Comparison of ENCODE assay signal across 8 cellular contexts in the genomic region with DNA sequence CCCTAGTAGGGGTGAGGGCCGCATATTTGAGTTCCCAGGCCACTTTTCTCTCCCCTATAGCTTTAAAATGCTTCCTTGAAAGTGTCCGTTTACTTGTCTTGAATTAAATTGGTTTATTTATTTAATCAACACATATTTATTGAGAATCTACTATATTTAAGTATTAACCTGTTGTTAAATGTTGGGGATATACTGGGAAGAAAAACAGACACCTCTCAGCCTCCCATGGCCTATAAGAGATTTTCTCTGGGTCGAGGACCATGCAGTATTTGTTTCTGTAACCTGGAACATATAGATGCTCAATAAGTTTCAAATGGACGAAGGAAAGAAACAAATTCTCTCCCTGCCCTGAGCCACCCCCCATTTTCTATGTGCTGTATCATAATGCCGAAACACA.
DNase-seq lines count a peak whose midpoint lies in the region; ATAC-seq and TF ChIP-seq lines count a peak whose summit lies in the region.

No MANE protein-coding gene starts in this region.

- CTCF ChIA-PET in CD8-positive, alpha-beta T cell (lab: Charles Lee): interaction anchor here (0.9 to 3.3 kb wide), 3 partner anchors 15 to 183 kb away, joined by 3 to 18 read pairs (median 5); no protein-coding TSS in a partner anchor
- CTCF ChIA-PET in OCI-LY7 (lab: Charles Lee; ENCODE audit: unreplicated experiment): no interaction called here

- H3K79me2 ChIP-seq in OCI-LY7 (ENCODE audit: insufficient read depth, low read depth, low read length): no peaks in the 10 kb centered on the region

- no peaks in the 10 kb centered on the region for H3K36me3 ChIP-seq in CD8-positive, alpha-beta T cell (ENCODE audit: insufficient read depth, low read length)
- H3K36me3 ChIP-seq in OCI-LY7 (ENCODE audit: insufficient read depth, low read length) (no peaks in the 10 kb centered on the region), esophagus (ENCODE audit: control insufficient read depth in 2 of 2, insufficient read depth in 2 of 2, low read length in 1 of 2) (no peaks in the 10 kb centered on the region)

- H3K4me1 ChIP-seq in CD8-positive, alpha-beta T cell (ENCODE audit: insufficient read depth, low read length): peaks cover 9% of the 10 kb centered on the region
- H3K4me1 ChIP-seq in OCI-LY7 (ENCODE audit: insufficient read depth, low read length, poor library complexity, severe bottlenecking): peaks cover 7% of the 10 kb centered on the region
- H3K4me1 ChIP-seq in esophagus (ENCODE audit: control insufficient read depth in 2 of 2, insufficient read depth in 2 of 2, low read length in 1 of 2): peaks cover 0 to 2% of the 10 kb centered on the region in 2 donors

- no peak for ATAC-seq in CD8-positive, alpha-beta T cell
- ATAC-seq in GM21381 (IDR thresholded peaks at IDR 0.05; ENCODE audit: unreplicated experiment) (no peak), GM21390 (IDR thresholded peaks at IDR 0.05; ENCODE audit: unreplicated experiment) (no peak), HG02852 (IDR thresholded peaks at IDR 0.05; ENCODE audit: unreplicated experiment) (no peak)

- H3K27me3 Mint-ChIP-seq in CD8-positive, alpha-beta T cell (ENCODE audit: low read depth): no peaks in the 10 kb centered on the region
- peaks cover 3% of the 10 kb centered on the region for H3K27me3 Mint-ChIP-seq in progenitor cell of endocrine pancreas

- H3K9me3 ChIP-seq in CD8-positive, alpha-beta T cell (ENCODE audit: low read length): no peaks in the 10 kb centered on the region
- H3K9me3 ChIP-seq in OCI-LY7 (ENCODE audit: low read length) (no peaks in the 10 kb centered on the region), esophagus (ENCODE audit: control insufficient read depth in 2 of 2, insufficient read depth in 1 of 2, low read depth in 1 of 2, low read length in 1 of 2) (no peaks in the 10 kb centered on the region)

- no peak for DNase-seq in CD8-positive, alpha-beta T cell
- no peak for DNase-seq in OCI-LY7 (ENCODE audit: low spot score)
- no peak for DNase-seq in progenitor cell of endocrine pancreas (ENCODE audit: low spot score, unreplicated experiment)
- no peak for DNase-seq in activated gamma-delta T cell treated with Interleukin-2 at 50 U/mL for 16 hours

- H3K9me3 Mint-ChIP-seq in CD8-positive, alpha-beta T cell: no peaks in the 10 kb centered on the region
- H3K9me3 Mint-ChIP-seq in progenitor cell of endocrine pancreas (ENCODE audit: low read depth): no peaks in the 10 kb centered on the region

- no peak for TF ChIP-seq CTCF in CD8-positive, alpha-beta T cell (IDR thresholded peaks at IDR 0.05)
- TF ChIP-seq CTCF in OCI-LY7 (conservative IDR thresholded peaks at IDR 0.05; ENCODE audit: low read length): no peak
- TF ChIP-seq CTCF in progenitor cell of endocrine pancreas (IDR thresholded peaks at IDR 0.05; ENCODE audit: unreplicated experiment): no peak

- BruUV-seq in OCI-LY7 (replicated peaks; lab: Mats Ljungman, UMichigan): TSS peak; percentile 92

- H2AFZ ChIP-seq in OCI-LY7 (ENCODE audit: low read length): peak overlapping the region; percentile 93

- H3K27ac ChIP-seq in CD8-positive, alpha-beta T cell (ENCODE audit: low read depth, low read length): no peak overlapping the region
- no peak overlapping the region for H3K27ac ChIP-seq in OCI-LY7 (ENCODE audit: low read depth, low read length, poor library complexity, severe bottlenecking)
- peak overlapping the region; percentile 54 to 78 for H3K27ac ChIP-seq in esophagus (ENCODE audit: low read depth in 2 of 2, low read length in 1 of 2)

- 91 to 95% methylated on average over 5 of the region's 5 CpGs for WGBS in esophagus, 2 donors

- intact Hi-C loops in CD8-positive, alpha-beta T cell (cut with DNase I, micrococcal nuclease): loop anchor here (1.0 to 5.0 kb wide), 11 partner anchors 35 to 1180 kb away; partner anchors contain the start of genes C2orf76 (in 2 of the 2), CCDC93 (in 2 of the 2), DBI (in 2 of the 2) and DDX18 (in 2 of the 2)
- intact Hi-C loops in OCI-LY7 (cut with micrococcal nuclease; ENCODE audit: unreplicated experiment): loop anchor here (5.0 kb wide), 1 partner anchor 375 kb away; the partner anchor contains the start of gene DDX18

- H3K9me2 ChIP-seq in OCI-LY7 (ENCODE audit: insufficient read depth, low read length): no peaks in the 10 kb centered on the region

- H3K27ac Mint-ChIP-seq in CD8-positive, alpha-beta T cell: peak overlapping the region; percentile 94
- H3K27ac Mint-ChIP-seq in progenitor cell of endocrine pancreas: peak overlapping the region; percentile 97

- H3K36me3 Mint-ChIP-seq in CD8-positive, alpha-beta T cell: peaks cover 8% of the 10 kb centered on the region
- H3K36me3 Mint-ChIP-seq in progenitor cell of endocrine pancreas (ENCODE audit: insufficient read depth): no peaks in the 10 kb centered on the region

- H3K4me2 ChIP-seq in OCI-LY7 (ENCODE audit: low read length): peak overlapping the region; percentile 68; the same call in 1 of the 2 replicates

- no peaks in the 10 kb centered on the region for H4K20me1 ChIP-seq in OCI-LY7 (ENCODE audit: insufficient read depth, low read length)

- peak overlapping the region; percentile 94 for H3K4me3 Mint-ChIP-seq in CD8-positive, alpha-beta T cell
- peak overlapping the region; percentile 83 for H3K4me3 Mint-ChIP-seq in progenitor cell of endocrine pancreas (ENCODE audit: low read depth)

- no peaks in the 10 kb centered on the region for H3K27me3 ChIP-seq in CD8-positive, alpha-beta T cell (ENCODE audit: insufficient read depth, low read length)
- H3K27me3 ChIP-seq in esophagus (ENCODE audit: control insufficient read depth in 1 of 2, insufficient read depth in 2 of 2, low read length in 2 of 2): no peaks in the 10 kb centered on the region

- POLR2A ChIA-PET in CD8-positive, alpha-beta T cell (lab: Charles Lee): interaction anchor here (1.1 to 1.9 kb wide), 5 partner anchors 16 to 372 kb away, joined by 4 to 14 read pairs (median 5); partner anchors contain the start of genes CCDC93, DDX18 and INSIG2
- POLR2A ChIA-PET in OCI-LY7 (lab: Charles Lee): interaction anchor here (0.6 to 2.3 kb wide), 2 partner anchors 11 to 525 kb away, joined by 3 to 6 read pairs; no protein-coding TSS in a partner anchor

- H3K4me1 Mint-ChIP-seq in CD8-positive, alpha-beta T cell (ENCODE audit: low read depth): peaks cover 17% of the 10 kb centered on the region
- peaks cover 21% of the 10 kb centered on the region for H3K4me1 Mint-ChIP-seq in progenitor cell of endocrine pancreas (ENCODE audit: low read depth)

- peak overlapping the region; percentile 93 for H3K4me3 ChIP-seq in CD8-positive, alpha-beta T cell (ENCODE audit: low read depth, low read length)
- H3K4me3 ChIP-seq in OCI-LY7 (ENCODE audit: low read depth, low read length, poor library complexity, severe bottlenecking) (no peak overlapping the region), esophagus (ENCODE audit: low read depth in 1 of 2, low read length in 2 of 2) (peak overlapping the region in 1 of 2 donors; percentile 55)

Comparison
In these comparisons a context has a peak if more than half of its experiments do, and no peak if none do; other contexts are left out.
1. H3K27ac ChIP-seq: peak in esophagus (2 of 2); none in CD8-positive, alpha-beta T cell (single experiment) and OCI-LY7 (single experiment).